ENCODE assay signal across 9 cellular contexts in genomic region chr16:15435216-15435864, GRCh38. TPM values are rescaled to one million over a fixed set of nuclear protein-coding genes. Genes with fewer than 3 reads are reported as not detected.
A peak's percentile ranks its signal among the peaks of the same experiment; 100 is the strongest.
DNase-seq lines count a peak whose midpoint lies in the region; ATAC-seq lines count a peak whose summit lies in the region.
"Had no signal": no experiment of that assay in that cellular context is flagged by ENCODE, and none has a peak within 500 bp of the region (broad histone marks: within the 10 kb centered on the region; RNA-seq: fewer than 3 reads in every experiment).

No MANE protein-coding gene starts in this region.

- DNase-seq in NCI-H2107 treated with DMSO at 0.1 percent for 48 hours (lab: John Stamatoyannopoulos, UW; ENCODE audit: unreplicated experiment) (peak; percentile 50), NCI-H2107 (lab: John Stamatoyannopoulos, UW) (no peak), iPS-NIHi11 (ENCODE audit: low spot score) (peak; percentile 25), dermis blood vessel endothelial cell (no peak)
- no peak for DNase-seq in central memory CD4-positive, alpha-beta T cell
- DNase-seq: DND-41 had no signal

- no peak for ATAC-seq in HG02852 (IDR thresholded peaks at IDR 0.05; ENCODE audit: unreplicated experiment)

- no peaks in the 10 kb centered on the region for H3K9me3 Mint-ChIP-seq in activated naive CD8-positive, alpha-beta T cell (ENCODE audit: low read depth)
- no peaks in the 10 kb centered on the region for H3K9me3 Mint-ChIP-seq in stimulated activated naive CD8-positive, alpha-beta T cell treated with anti-CD3 and anti-CD28 coated beads, Interleukin-15, Interleukin-2, amounts not matched to agents 100 ng/mL and 50 ng/mL, for 24 hours

- no peak overlapping the region for H3K27ac Mint-ChIP-seq in activated naive CD8-positive, alpha-beta T cell
- H3K27ac Mint-ChIP-seq in stimulated activated naive CD8-positive, alpha-beta T cell treated with anti-CD3 and anti-CD28 coated beads, Interleukin-15, Interleukin-2, amounts not matched to agents 100 ng/mL and 50 ng/mL, for 24 hours, result peak overlapping the region; percentile 1

- peaks cover 25% of the 10 kb centered on the region for H3K4me1 Mint-ChIP-seq in activated naive CD8-positive, alpha-beta T cell (ENCODE audit: low read depth)
- H3K4me1 Mint-ChIP-seq in stimulated activated naive CD8-positive, alpha-beta T cell treated with anti-CD3 and anti-CD28 coated beads, Interleukin-15, Interleukin-2, amounts not matched to agents 100 ng/mL and 50 ng/mL, for 24 hours (ENCODE audit: low read depth), result peaks cover 35% of the 10 kb centered on the region

- H3K36me3 Mint-ChIP-seq in activated naive CD8-positive, alpha-beta T cell, result no peaks in the 10 kb centered on the region
- peaks cover 4% of the 10 kb centered on the region for H3K36me3 Mint-ChIP-seq in stimulated activated naive CD8-positive, alpha-beta T cell treated with anti-CD3 and anti-CD28 coated beads, Interleukin-15, Interleukin-2, amounts not matched to agents 100 ng/mL and 50 ng/mL, for 24 hours (ENCODE audit: low read depth)

- H3K27me3 Mint-ChIP-seq in activated naive CD8-positive, alpha-beta T cell, result peaks cover 6% of the 10 kb centered on the region
- peaks cover 19% of the 10 kb centered on the region for H3K27me3 Mint-ChIP-seq in stimulated activated naive CD8-positive, alpha-beta T cell treated with anti-CD3 and anti-CD28 coated beads, Interleukin-15, Interleukin-2, amounts not matched to agents 100 ng/mL and 50 ng/mL, for 24 hours

- peak overlapping the region; percentile 88 for H3K4me3 Mint-ChIP-seq in activated naive CD8-positive, alpha-beta T cell
- peak overlapping the region; percentile 80 for H3K4me3 Mint-ChIP-seq in stimulated activated naive CD8-positive, alpha-beta T cell treated with anti-CD3 and anti-CD28 coated beads, Interleukin-15, Interleukin-2, amounts not matched to agents 100 ng/mL and 50 ng/mL, for 24 hours

RNA-seq across cellular contexts. Expression of gene BMERB1, which starts 1.0 kb away (rescaled TPM):
- 12.5 and 12.6 TPM in 2 replicates for total RNA-seq in dermis blood vessel endothelial cell

RNA-seq across cellular contexts. Expression of gene MPV17L, which starts 39.8 kb away (rescaled TPM):
- total RNA-seq in dermis blood vessel endothelial cell, result 0.19 and 0.34 TPM in 2 replicates

RNA-seq across cellular contexts. Expression of gene NPIPA5, which starts 57.2 kb away (rescaled TPM):
- 0.98 and 1.0 TPM in 2 replicates for total RNA-seq in dermis blood vessel endothelial cell

Comparison
In these comparisons a context has a peak if more than half of its experiments do, and no peak if none do; other contexts are left out.
1. DNase-seq: peak in NCI-H2107 treated with DMSO at 0.1 percent for 48 hours (single experiment) and iPS-NIHi11 (single experiment); none in NCI-H2107 (single experiment), dermis blood vessel endothelial cell (single experiment) and central memory CD4-positive, alpha-beta T cell (single experiment).